ENCODE assay signal across 5 cellular contexts in the genomic region with DNA sequence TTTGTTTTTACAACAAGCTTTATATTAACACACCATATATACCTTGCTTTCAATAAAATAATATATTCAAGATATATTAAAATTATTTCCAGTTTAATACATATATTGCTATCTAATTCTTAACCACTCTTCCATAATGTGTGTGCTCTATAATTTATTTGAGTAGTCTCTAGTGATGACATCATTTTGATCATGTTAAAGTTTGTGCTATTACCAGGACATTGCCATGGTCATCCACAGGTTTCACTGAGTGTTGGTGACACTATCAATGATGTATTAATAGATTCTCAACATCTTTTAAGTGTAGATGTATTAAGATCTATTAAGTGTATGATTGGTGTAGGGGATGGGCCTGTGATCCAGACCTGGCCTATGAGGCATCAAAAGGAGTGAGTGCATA. TPM values are rescaled to one million over a fixed set of nuclear protein-coding genes. Genes with fewer than 3 reads are reported as not detected.
"Had no signal": no experiment of that assay in that cellular context is flagged by ENCODE, and none has a peak within 500 bp of the region (broad histone marks: within the 10 kb centered on the region; RNA-seq: fewer than 3 reads in every experiment).

No MANE protein-coding gene starts in this region.

RNA-seq across cellular contexts. Expression of gene CST1, which starts 17.8 kb away (rescaled TPM):
- total RNA-seq: HT1080, IMR-90, K562 had no signal
- polyA plus RNA-seq: IgD-negative memory B cell, IMR-90, K562 had no signal

RNA-seq across cellular contexts. Expression of gene CST2, which starts 58.0 kb away (rescaled TPM):
- total RNA-seq: HT-29, HT1080, IMR-90, K562 had no signal
- polyA plus RNA-seq: IgD-negative memory B cell, IMR-90, K562 had no signal
